Comparison of ENCODE assay signal across 12 cellular contexts in genomic region chr19:57067440-57067839, GRCh38. TPM values are rescaled to one million over a fixed set of nuclear protein-coding genes. Genes with fewer than 3 reads are reported as not detected.
"Had no signal": no experiment of that assay in that cellular context is flagged by ENCODE, and none has a peak within 500 bp of the region (broad histone marks: within the 10 kb centered on the region; RNA-seq: fewer than 3 reads in every experiment).

No MANE protein-coding gene starts in this region.

- ATAC-seq: GM23338, HCT116 had no signal

- H3K36me3 ChIP-seq: HAP-1 had no signal

- H3K4me3 ChIP-seq: GM23248, GM23338, HAP-1 had no signal

- H3K4me1 ChIP-seq: HAP-1 had no signal

- H2AFZ ChIP-seq: GM23248, GM23338 had no signal

- H3K9me3 ChIP-seq: HAP-1 had no signal

- H3K4me2 ChIP-seq: GM23338 had no signal

- DNase-seq: GM23248, GOT3, H7, H9, HCEC 1CT, HFFc6 had no signal

- H3K27ac ChIP-seq: GM23248 had no signal

- FAIRE-seq: H1, H54 had no signal

- H3K9ac ChIP-seq: GM23248 had no signal

RNA-seq across cellular contexts. Expression of gene USP29, which starts 52.3 kb away (rescaled TPM):
- total RNA-seq: GM23248, GM23338, H1, H4, H7, H9, HFFc6 had no signal
- polyA plus RNA-seq: GM23248, GM23338, H1 had no signal
